1 cellular context compared by ENCODE assay signal in the genomic region with DNA sequence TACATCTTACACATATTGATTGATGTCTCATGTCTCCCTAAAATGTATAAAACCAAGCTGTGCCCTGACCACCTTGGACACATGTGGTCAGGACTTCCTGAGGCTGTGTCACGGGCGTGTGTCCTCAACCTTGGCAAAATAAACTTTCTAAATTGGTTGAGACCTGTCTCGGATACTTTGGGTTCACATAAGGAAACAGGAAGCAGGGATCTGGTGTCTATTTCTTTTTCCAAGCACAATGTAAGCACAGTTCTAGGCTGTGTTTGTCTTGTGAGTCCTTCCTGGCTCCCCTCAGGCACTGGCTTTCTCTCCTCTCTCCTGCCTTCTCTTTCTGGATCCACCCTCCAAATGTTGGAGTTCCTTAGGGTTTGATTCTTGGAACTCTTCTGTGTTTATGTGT.
TF ChIP-seq lines count a peak whose summit lies in the region.

No MANE protein-coding gene starts in this region.

TF ChIP-seq in IMR-90, 13 proteins besides CTCF, POLR2A, EP300 and RAD21:
- TF ChIP-seq, protein P1, sequence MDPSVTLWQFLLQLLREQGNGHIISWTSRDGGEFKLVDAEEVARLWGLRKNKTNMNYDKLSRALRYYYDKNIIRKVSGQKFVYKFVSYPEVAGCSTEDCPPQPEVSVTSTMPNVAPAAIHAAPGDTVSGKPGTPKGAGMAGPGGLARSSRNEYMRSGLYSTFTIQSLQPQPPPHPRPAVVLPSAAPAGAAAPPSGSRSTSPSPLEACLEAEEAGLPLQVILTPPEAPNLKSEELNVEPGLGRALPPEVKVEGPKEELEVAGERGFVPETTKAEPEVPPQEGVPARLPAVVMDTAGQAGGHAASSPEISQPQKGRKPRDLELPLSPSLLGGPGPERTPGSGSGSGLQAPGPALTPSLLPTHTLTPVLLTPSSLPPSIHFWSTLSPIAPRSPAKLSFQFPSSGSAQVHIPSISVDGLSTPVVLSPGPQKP (IDR thresholded peaks at IDR 0.05; ENCODE audit: borderline replicate concordance, low read depth, low read length): no peak
- no peak for TF ChIP-seq MAZ (IDR thresholded peaks at IDR 0.05; ENCODE audit: borderline replicate concordance, low read depth, low read length)
- no peak for TF ChIP-seq MXI1 (IDR thresholded peaks at IDR 0.05; ENCODE audit: borderline replicate concordance, low read depth, low read length)
- no peak for TF ChIP-seq FOS (IDR thresholded peaks at IDR 0.05; ENCODE audit: low read depth, low read length)
- TF ChIP-seq SMC3 (IDR thresholded peaks at IDR 0.05; ENCODE audit: low read depth, low read length): no peak
- TF ChIP-seq NFE2L2 (IDR thresholded peaks at IDR 0.05; ENCODE audit: low read depth, low read length): no peak
- no peak for TF ChIP-seq BHLHE40 (IDR thresholded peaks at IDR 0.05; ENCODE audit: low read depth, low read length)
- no peak for TF ChIP-seq RCOR1 (IDR thresholded peaks at IDR 0.05; ENCODE audit: insufficient replicate concordance, low read length)
- no peak for TF ChIP-seq MAFK (IDR thresholded peaks at IDR 0.05; ENCODE audit: low read depth, low read length)
- TF ChIP-seq CEBPB (IDR thresholded peaks at IDR 0.05; ENCODE audit: low read depth, low read length): no peak
- TF ChIP-seq CHD1 (IDR thresholded peaks at IDR 0.05; ENCODE audit: low read depth, low read length): no peak
- TF ChIP-seq, protein P2, sequence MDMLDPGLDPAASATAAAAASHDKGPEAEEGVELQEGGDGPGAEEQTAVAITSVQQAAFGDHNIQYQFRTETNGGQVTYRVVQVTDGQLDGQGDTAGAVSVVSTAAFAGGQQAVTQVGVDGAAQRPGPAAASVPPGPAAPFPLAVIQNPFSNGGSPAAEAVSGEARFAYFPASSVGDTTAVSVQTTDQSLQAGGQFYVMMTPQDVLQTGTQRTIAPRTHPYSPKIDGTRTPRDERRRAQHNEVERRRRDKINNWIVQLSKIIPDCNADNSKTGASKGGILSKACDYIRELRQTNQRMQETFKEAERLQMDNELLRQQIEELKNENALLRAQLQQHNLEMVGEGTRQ (IDR thresholded peaks at IDR 0.05; ENCODE audit: low read depth, low read length): no peak
- TF ChIP-seq RFX5 (IDR thresholded peaks at IDR 0.05; ENCODE audit: low read depth, low read length): no peak
